15 cellular contexts compared by ENCODE assay signal in the genomic region with DNA sequence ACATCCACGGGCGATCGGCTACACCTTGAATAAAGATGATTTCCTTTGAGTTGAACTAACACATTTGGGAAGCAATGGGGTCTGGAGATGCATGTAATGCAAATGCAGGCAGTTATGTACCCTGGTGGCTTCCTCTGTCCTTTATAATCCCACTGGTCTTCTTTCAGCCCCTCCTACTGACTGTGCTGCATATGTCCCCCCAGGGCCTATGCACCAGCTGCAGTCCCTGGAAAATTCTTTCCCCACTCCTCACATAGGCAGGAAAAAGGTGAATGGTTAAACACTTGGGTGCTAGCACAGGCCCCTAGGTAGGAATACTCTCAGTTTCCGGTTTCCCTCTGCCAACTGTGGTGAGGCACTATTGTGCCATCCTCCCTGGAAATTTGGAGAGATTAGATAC.
DNase-seq lines count a peak whose midpoint lies in the region; ATAC-seq and TF ChIP-seq lines count a peak whose summit lies in the region.
"Had no signal": no experiment of that assay in that cellular context is flagged by ENCODE, and none has a peak within 500 bp of the region (broad histone marks: within the 10 kb centered on the region; RNA-seq: fewer than 3 reads in every experiment).

No MANE protein-coding gene starts in this region.

- H3K9me3 Mint-ChIP-seq in GM23338 (no peaks in the 10 kb centered on the region; the same call in 2 of the 3 replicates), neural crest cell (peaks cover 8% of the 10 kb centered on the region)

- H3K27ac ChIP-seq in GM23338 (ENCODE audit: low read depth), result no peak overlapping the region
- H3K27ac ChIP-seq in HUES64 (ENCODE audit: low read depth, low read length), result peak overlapping the region; percentile 16; the same call in 1 of the 2 replicates
- peak overlapping the region; percentile 32 for H3K27ac ChIP-seq in epithelial cell of prostate
- H3K27ac ChIP-seq: BLaER1 treated with 17β-estradiol and CSF1 and Interleukin-3, amounts not matched to agents 10 nM and 100 nM had no signal

- H3K27me3 Mint-ChIP-seq in GM23338 (ENCODE audit: insufficient read depth, low read depth, poor library complexity), result peaks cover 2% of the 10 kb centered on the region
- no peaks in the 10 kb centered on the region for H3K27me3 Mint-ChIP-seq in neural crest cell (ENCODE audit: low read depth)
- H3K27me3 Mint-ChIP-seq: CD4-positive, CD25-positive, alpha-beta regulatory T cell had no signal

- DNase-seq in GM23338 (ENCODE audit: low spot score) (no peak), epithelial cell of prostate (ENCODE audit: low read depth, low spot score) (no peak), neural crest cell (ENCODE audit: low read depth, low spot score) (no peak), NCI-H1105 (lab: John Stamatoyannopoulos, UW) (no peak), NCI-H1417 (lab: John Stamatoyannopoulos, UW) (no peak), germinal center (ENCODE audit: low spot score) (no peak)
- DNase-seq in activated naive CD4-positive, alpha-beta T cell treated with anti-CD3 and anti-CD28 coated beads, Interleukin-2, amount 50 U/mL, for 16 hours, result no peak
- DNase-seq: ACHN; CD4-positive, CD25-positive, alpha-beta regulatory T cell; GOT3; HCEC 1CT; HFFc6 had no signal

- H3K4me1 ChIP-seq in GM23338 (ENCODE audit: insufficient read depth) (peaks cover 8% of the 10 kb centered on the region; the same call in 1 of the 2 replicates), HUES64 (ENCODE audit: insufficient read depth, low read length) (peaks cover 34% of the 10 kb centered on the region)

- H3F3A ChIP-seq in GM23338 (replicated peaks; ENCODE audit: low read depth), result no peaks in the 10 kb centered on the region

- H3K4me3 Mint-ChIP-seq in GM23338 (no peak overlapping the region; the same call in 2 of the 3 replicates), neural crest cell (no peak overlapping the region)
- H3K4me3 Mint-ChIP-seq: CD4-positive, CD25-positive, alpha-beta regulatory T cell; HFFc6 had no signal

- no peak overlapping the region for H2AFZ ChIP-seq in GM23338

- no peaks in the 10 kb centered on the region for H3K79me2 ChIP-seq in GM23338 (replicated peaks; ENCODE audit: insufficient read depth)

- H3K36me3 Mint-ChIP-seq in GM23338 (ENCODE audit: low read depth) (no peaks in the 10 kb centered on the region), neural crest cell (ENCODE audit: low read depth) (peaks cover 6% of the 10 kb centered on the region)
- H3K36me3 Mint-ChIP-seq: CD4-positive, CD25-positive, alpha-beta regulatory T cell had no signal

- ATAC-seq in GM23338, result peak; percentile 68
- ATAC-seq: GM12878 had no signal

- no peak overlapping the region for H3K9ac ChIP-seq in HUES64 (ENCODE audit: low read depth, low read length)
- H3K9ac ChIP-seq: BLaER1 treated with 17β-estradiol and CSF1 and Interleukin-3, amounts not matched to agents 10 nM and 100 nM had no signal

- TF ChIP-seq CTCF in GM23338 (conservative IDR thresholded peaks at IDR 0.05; ENCODE audit: low read depth in 2 of 2) (no peak), neural crest cell (conservative IDR thresholded peaks at IDR 0.05) (no peak)

- H3K27ac Mint-ChIP-seq in GM23338 (no peak overlapping the region; the same call in none of the 2 replicates), neural crest cell (ENCODE audit: unreplicated experiment) (peak overlapping the region; percentile 31)
- H3K27ac Mint-ChIP-seq: CD4-positive, CD25-positive, alpha-beta regulatory T cell; HFFc6 had no signal

- no peaks in the 10 kb centered on the region for H4K20me1 ChIP-seq in GM23338 (replicated peaks; ENCODE audit: insufficient read depth)
- H4K20me1 ChIP-seq: BLaER1 treated with 17β-estradiol and CSF1 and Interleukin-3, amounts not matched to agents 10 nM and 100 nM had no signal

- no peaks in the 10 kb centered on the region for H3K9me2 ChIP-seq in GM23338 (ENCODE audit: insufficient read depth)

- 81% methylated on average over 4 of the region's 4 CpGs for whole genome bisulfite sequencing in HUES64

- H3K4me3 ChIP-seq in GM23338, result no peak overlapping the region
- no peak overlapping the region for H3K4me3 ChIP-seq in HUES64 (ENCODE audit: low read length)
- H3K4me3 ChIP-seq: BLaER1 treated with 17β-estradiol and CSF1 and Interleukin-3, amounts not matched to agents 10 nM and 100 nM; GM12878 had no signal

- no peaks in the 10 kb centered on the region for H3K9me3 ChIP-seq in HUES64 (ENCODE audit: insufficient read depth, low read depth, low read length)
- H3K9me3 ChIP-seq: BLaER1 treated with 17β-estradiol and CSF1 and Interleukin-3, amounts not matched to agents 10 nM and 100 nM had no signal

- no peak overlapping the region for H3K4me2 ChIP-seq in GM23338
- H3K4me2 ChIP-seq: BLaER1 treated with 17β-estradiol and CSF1 and Interleukin-3, amounts not matched to agents 10 nM and 100 nM had no signal

- H3K27me3 ChIP-seq in GM23338 (ENCODE audit: insufficient read depth), result no peaks in the 10 kb centered on the region
- H3K27me3 ChIP-seq in HUES64 (ENCODE audit: insufficient read depth, low read length), result no peaks in the 10 kb centered on the region
- H3K27me3 ChIP-seq: BLaER1 treated with 17β-estradiol and CSF1 and Interleukin-3, amounts not matched to agents 10 nM and 100 nM had no signal

- H3K4me1 Mint-ChIP-seq in GM23338 (peaks cover 31% of the 10 kb centered on the region), neural crest cell (peaks cover 62% of the 10 kb centered on the region)
- H3K4me1 Mint-ChIP-seq: CD4-positive, CD25-positive, alpha-beta regulatory T cell had no signal

- H3K36me3 ChIP-seq in GM23338 (ENCODE audit: insufficient read depth) (no peaks in the 10 kb centered on the region), HUES64 (ENCODE audit: insufficient read depth, low read length) (no peaks in the 10 kb centered on the region)
- H3K36me3 ChIP-seq: BLaER1 treated with 17β-estradiol and CSF1 and Interleukin-3, amounts not matched to agents 10 nM and 100 nM had no signal

TF ChIP-seq in GM23338, 12 proteins besides CTCF, POLR2A, EP300 and RAD21:
- no peak for TF ChIP-seq NANOG (IDR thresholded peaks at IDR 0.05; ENCODE audit: borderline replicate concordance)
